36 cellular contexts compared by ENCODE assay signal in the genomic region with DNA sequence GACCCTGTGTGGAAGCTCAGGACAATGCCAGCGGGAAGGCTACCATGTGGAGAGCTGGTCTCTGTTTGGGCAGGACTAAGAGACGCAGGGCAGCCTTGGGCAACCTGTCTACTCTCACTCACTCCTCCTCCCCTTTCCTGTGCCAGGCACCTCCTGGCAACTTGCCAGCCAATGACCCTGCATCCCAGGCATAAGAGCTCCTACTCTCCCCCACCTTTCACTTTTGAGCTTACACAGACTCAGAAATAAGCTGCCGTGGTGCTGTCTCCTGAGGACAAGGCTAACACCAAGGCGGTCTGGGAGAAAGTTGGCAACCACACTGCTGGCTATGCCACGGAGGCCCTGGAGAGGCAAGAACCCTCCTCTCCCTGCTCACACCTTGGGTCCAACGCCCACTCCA. TPM values are rescaled to one million over a fixed set of nuclear protein-coding genes. Genes with fewer than 3 reads are reported as not detected.
DNase-seq lines count a peak whose midpoint lies in the region; ATAC-seq, FAIRE-seq and TF ChIP-seq lines count a peak whose summit lies in the region.
"Had no signal": no experiment of that assay in that cellular context is flagged by ENCODE, and none has a peak within 500 bp of the region (broad histone marks: within the 10 kb centered on the region; RNA-seq: fewer than 3 reads in every experiment).

No MANE protein-coding gene starts in this region.

- TF ChIP-seq EP300 in K562 (IDR thresholded peaks at IDR 0.05; ENCODE audit: low read length): no peak

- DNase-seq in NCI-H2196 (lab: John Stamatoyannopoulos, UW; ENCODE audit: unreplicated experiment) (peak; percentile 48), NCI-H2196 treated with DMSO at 0.1 percent for 48 hours (lab: John Stamatoyannopoulos, UW; ENCODE audit: unreplicated experiment) (no peak), AG08396 (ENCODE audit: low spot score) (peak; percentile 10), Daoy (ENCODE audit: low read depth) (peak; percentile 29), K562 (ENCODE audit: extremely low read depth in 1 of 4, low spot score in 3 of 4) (no peak), tibial artery (no peak)
- DNase-seq: ACHN; activated CD4-positive, alpha-beta T cell treated with anti-CD3 and anti-CD28 coated beads for 4 hours; activated naive CD4-positive, alpha-beta T cell treated with anti-CD3 and anti-CD28 coated beads for 36 hours; activated T-cell treated with anti-CD3 and anti-CD28 coated beads, Interleukin-2, amount 50 U/mL, for 48 hours; C1 segment of cervical spinal cord; Calu3; cortex of kidney; esophagus squamous epithelium; hypothalamus; KBM-7; NCI-H1694; pancreas; spleen; stimulated activated CD4-positive, alpha-beta T cell treated with anti-CD3 and anti-CD28 coated beads, Interleukin-4, amount 100 ng/mL, for 1 hour; stimulated activated naive B cell treated with anti-CD40 and anti-IgM and Interleukin-4, amounts not matched to agents 10 μg/mL and 1 μg/mL and 100 μg/mL, for 72 hours had no signal

- no peak for FAIRE-seq in K562 (lab: Jason Lieb, UNC)
- FAIRE-seq: frontal cortex, islet of Langerhans, pancreas had no signal

- no TSS peak for BruUV-seq in K562 (replicated peaks; lab: Mats Ljungman, UMichigan)

- TF ChIP-seq RAD21 in K562 (CRISPR knock-in tag; conservative IDR thresholded peaks at IDR 0.05 in 1 of 2, IDR thresholded peaks at IDR 0.05 in 1 of 2): no peak

- no peak overlapping the region for H3K4me3 ChIP-seq in K562
- H3K4me3 ChIP-seq in tibial artery: no peak overlapping the region
- H3K4me3 ChIP-seq: cardiac muscle cell, esophagus squamous epithelium, GM23338, pancreas, spleen, suprapubic skin had no signal

- CTCF ChIA-PET in K562 (lab: Yijun Ruan, JAX; ENCODE audit: low intra/inter-chr PET ratio): no interaction called here

- no peaks in the 10 kb centered on the region for H3K9me3 ChIP-seq in K562 (replicated peaks; ENCODE audit: control insufficient read depth, insufficient read depth, low read depth, low read length)
- no peaks in the 10 kb centered on the region for H3K9me3 ChIP-seq in tibial artery
- H3K9me3 ChIP-seq: esophagus squamous epithelium, pancreas, spleen, suprapubic skin had no signal

- peak overlapping the region in 1 of 2 experiments; percentile 23; a peak in 2 of 4 replicates for H3K9ac ChIP-seq in K562 (ENCODE audit: insufficient read depth in 1 of 2, low read depth in 2 of 2, low read length in 2 of 2)

- H3K36me3 ChIP-seq in K562 (ENCODE audit: control insufficient read depth, insufficient read depth, low read length) (no peaks in the 10 kb centered on the region), tibial artery (no peaks in the 10 kb centered on the region)
- H3K36me3 ChIP-seq: cardiac muscle cell, esophagus squamous epithelium, pancreas, spleen, suprapubic skin had no signal

- intact Hi-C loops in K562 (cut with micrococcal nuclease): no loop called here
- intact Hi-C loops in tibial artery (cut with DNase I; ENCODE audit: low total_unique reads): no loop called here

- H3K4me1 ChIP-seq in K562 (replicated peaks in 1 of 2; ENCODE audit: control insufficient read depth in 2 of 2, insufficient read depth in 2 of 2, low read length in 2 of 2) (peaks cover 10 to 63% of the 10 kb centered on the region in 2 experiments; a peak in 4 of 5 replicates), tibial artery (peaks cover 10 to 18% (median 16%) of the 10 kb centered on the region in 4 donors)

- no peak overlapping the region for H3K4me2 ChIP-seq in K562 (ENCODE audit: insufficient read depth, low read length)

- POLR2A ChIA-PET in K562 (lab: Yijun Ruan, JAX): interaction anchor here (0.6 to 0.9 kb wide), 4 partner anchors 17 to 512 kb away, joined by 3 to 4 read pairs (median 3); partner anchors contain the start of gene STUB1

- WGBS in K562 (ENCODE audit: insufficient coverage, low coverage, missing lambda C conversion rate): 69% methylated on average over 5 of the region's 6 CpGs

- in situ Hi-C loops in K562 (cut with MboI): no loop called here

- no peak overlapping the region for H3K27ac ChIP-seq in K562 (ENCODE audit: extremely low read depth, low read depth, low read length)
- no peak overlapping the region for H3K27ac ChIP-seq in tibial artery
- H3K27ac ChIP-seq: cardiac muscle cell, esophagus squamous epithelium, pancreas, spleen, suprapubic skin had no signal

- no peak for TF ChIP-seq POLR2A in K562 (conservative IDR thresholded peaks at IDR 0.05)

- TF ChIP-seq CTCF in K562 (IDR thresholded peaks at IDR 0.05 in 2 of 3, conservative IDR thresholded peaks at IDR 0.05 in 1 of 3; ENCODE audit: insufficient read depth in 2 of 3, low read depth in 1 of 3, low read length in 3 of 3): no peak
- TF ChIP-seq CTCF in tibial artery (IDR thresholded peaks at IDR 0.05): no peak

- H3K9me1 ChIP-seq in K562 (ENCODE audit: control insufficient read depth, insufficient read depth, low read length): no peaks in the 10 kb centered on the region

- H3K27me3 ChIP-seq in K562 (ENCODE audit: control insufficient read depth in 2 of 2, insufficient read depth in 2 of 2, low read length in 2 of 2): no peaks in the 10 kb centered on the region
- H3K27me3 ChIP-seq in tibial artery: peaks cover 14 to 72% of the 10 kb centered on the region in 2 donors

- H4K20me1 ChIP-seq in K562 (replicated peaks; ENCODE audit: control insufficient read depth, insufficient read depth, low read length): no peaks in the 10 kb centered on the region

- no peak overlapping the region for H2AFZ ChIP-seq in K562 (ENCODE audit: low read depth, low read length)
- H2AFZ ChIP-seq: GM23338 had no signal

- H3K79me2 ChIP-seq in K562 (ENCODE audit: control insufficient read depth, insufficient read depth, low read length): peaks cover 3% of the 10 kb centered on the region; the same call in 1 of the 3 replicates

- no peak for ATAC-seq in K562
- ATAC-seq in GM18519 (IDR thresholded peaks at IDR 0.05; ENCODE audit: low FRiP score, unreplicated experiment): no peak
- no peak for ATAC-seq in GM21367 (IDR thresholded peaks at IDR 0.05; ENCODE audit: unreplicated experiment)
- ATAC-seq: GM23338; natural killer cell treated with Interleukin-12 subunit alpha and Interleukin-12 subunit beta and Interleukin-15 and Interleukin-18, amount 100 ng/mL, for 72 hours; pancreas; stimulated activated naive B cell treated with anti-CD40 and anti-IgM and Interleukin-4, amounts not matched to agents 10 μg/mL and 1 μg/mL and 100 μg/mL, for 72 hours had no signal

RNA-seq across cellular contexts. Expression of gene HBM, which starts 2.6 kb away (rescaled TPM):
- not detected in 2 replicates for total RNA-seq in Daoy (2014; rRNA removed; shearing (Covaris generic))
- total RNA-seq in K562 (2011; cell fraction: chromatin; rRNA removed; ENCODE audit: low replicate concordance): not detected in 2 replicates
- not detected in 2 replicates for total RNA-seq in K562 (2011; cell fraction: nucleolus; rRNA removed)
- total RNA-seq in K562 (2011; cell fraction: nucleoplasm; rRNA removed): not detected in 2 replicates
- not detected in 2 replicates for total RNA-seq in K562 (2014; rRNA removed)
- not detected in 2 replicates for total RNA-seq in K562 (2014; rRNA removed; fragmentation: Illumina TruSeq; extraction: Trizol)
- not detected in 2 replicates for total RNA-seq in K562 (2015; rRNA removed; fragmentation: Illumina TruSeq; extraction: Trizol)
- not detected in 2 replicates for total RNA-seq in K562 (2021)
- not detected in 2 replicates for polyA plus RNA-seq in K562 (2011; rRNA removed)
- 1.2 TPM in 1 of 2 replicates, not detected in the other for polyA plus RNA-seq in K562 (2011; cell fraction: cytosol; rRNA removed)
- not detected in 2 replicates for polyA plus RNA-seq in K562 (2011; cell fraction: nucleus; rRNA removed)
- not detected in 2 replicates for polyA plus RNA-seq in K562 (2012)
- polyA plus RNA-seq in K562 (2014; fragmentation: Illumina TruSeq; extraction: Trizol): not detected in 2 replicates
- not detected for polyA plus RNA-seq in K562 (2014; fragmentation: Nextera tagmentation; extraction: Ambion mirVana)
- not detected in 2 replicates for polyA plus RNA-seq in K562 (2014; rRNA removed)
- not detected in 2 replicates for polyA minus RNA-seq in K562 (2011; rRNA and poly(A)+ RNA removed)
- polyA minus RNA-seq in K562 (2011; cell fraction: cytosol; rRNA and poly(A)+ RNA removed): not detected in 2 replicates
- polyA minus RNA-seq in K562 (2011; cell fraction: nucleus; rRNA and poly(A)+ RNA removed): not detected in 2 replicates
- total RNA-seq: activated naive CD4-positive, alpha-beta T cell treated with anti-CD3 and anti-CD28 coated beads for 36 hours; Calu3; cardiac muscle cell; esophagus squamous epithelium; G401; GM23338; lower leg skin; mononuclear cell; natural killer cell treated with Interleukin-12 subunit alpha and Interleukin-12 subunit beta and Interleukin-15 and Interleukin-18, amount 100 ng/mL, for 72 hours; NCI-H460; pancreas; RPMI7951; SK-MEL-5; suprapubic skin had no signal
- polyA plus RNA-seq: cardiac muscle cell, GM23338, pancreas, urinary bladder had no signal

RNA-seq across cellular contexts. Expression of gene HBA2, which starts 4.3 kb away (rescaled TPM):
- 3.5 TPM in 1 of 2 replicates, not detected in the other for total RNA-seq in Daoy (2014; rRNA removed; shearing (Covaris generic))
- total RNA-seq in K562 (2011; cell fraction: chromatin; rRNA removed; ENCODE audit: low replicate concordance): 30.8 and 82.0 TPM in 2 replicates
- 188 and 285 TPM in 2 replicates for total RNA-seq in K562 (2011; cell fraction: nucleolus; rRNA removed)
- 162 and 198 TPM in 2 replicates for total RNA-seq in K562 (2011; cell fraction: nucleoplasm; rRNA removed)
- total RNA-seq in K562 (2014; rRNA removed) (286 and 525 TPM in 2 replicates), K562 (2014; rRNA removed; fragmentation: Illumina TruSeq; extraction: Trizol) (21.9 and 40.4 TPM in 2 replicates), K562 (2015; rRNA removed; fragmentation: Illumina TruSeq; extraction: Trizol) (60.6 and 61.0 TPM in 2 replicates), K562 (2021) (443 and 467 TPM in 2 replicates)
- polyA plus RNA-seq in K562 (2011; rRNA removed) (144 and 346 TPM in 2 replicates), K562 (2014; fragmentation: Illumina TruSeq; extraction: Trizol) (106 and 709 TPM in 2 replicates), K562 (2014; fragmentation: Nextera tagmentation; extraction: Ambion mirVana) (100 to 1,000 TPM; 331 to 366 TPM), K562 (2014; rRNA removed) (670 and 853 TPM in 2 replicates)
- polyA plus RNA-seq in K562 (2011; cell fraction: cytosol; rRNA removed): 625 and 2,736 TPM in 2 replicates
- polyA plus RNA-seq in K562 (2011; cell fraction: nucleus; rRNA removed): 266 and 710 TPM in 2 replicates
- 154 and 603 TPM in 2 replicates for polyA plus RNA-seq in K562 (2012)
- polyA minus RNA-seq in K562 (2011; rRNA and poly(A)+ RNA removed): 110 and 197 TPM in 2 replicates
- polyA minus RNA-seq in K562 (2011; cell fraction: cytosol; rRNA and poly(A)+ RNA removed): 1,122 and 1,215 TPM in 2 replicates
- 117 and 158 TPM in 2 replicates for polyA minus RNA-seq in K562 (2011; cell fraction: nucleus; rRNA and poly(A)+ RNA removed)
- total RNA-seq: Calu3; G401; natural killer cell treated with Interleukin-12 subunit alpha and Interleukin-12 subunit beta and Interleukin-15 and Interleukin-18, amount 100 ng/mL, for 72 hours; NCI-H460; RPMI7951; SK-MEL-5 had no signal
- polyA plus RNA-seq: cardiac muscle cell had no signal

RNA-seq across cellular contexts. Expression of gene HBA1, which starts 8.1 kb away (rescaled TPM):
- not detected in 2 replicates for total RNA-seq in Daoy (2014; rRNA removed; shearing (Covaris generic))
- total RNA-seq in K562 (2011; cell fraction: chromatin; rRNA removed; ENCODE audit: low replicate concordance): 48.1 and 106 TPM in 2 replicates
- total RNA-seq in K562 (2011; cell fraction: nucleolus; rRNA removed): 358 and 373 TPM in 2 replicates
- 287 and 376 TPM in 2 replicates for total RNA-seq in K562 (2011; cell fraction: nucleoplasm; rRNA removed)
- 833 and 1,312 TPM in 2 replicates for total RNA-seq in K562 (2014; rRNA removed)
- total RNA-seq in K562 (2014; rRNA removed; fragmentation: Illumina TruSeq; extraction: Trizol): 75.7 and 128 TPM in 2 replicates
- total RNA-seq in K562 (2015; rRNA removed; fragmentation: Illumina TruSeq; extraction: Trizol): 235 and 260 TPM in 2 replicates
- 2,388 and 2,454 TPM in 2 replicates for total RNA-seq in K562 (2021)
- polyA plus RNA-seq in K562 (2011; rRNA removed): 225 and 945 TPM in 2 replicates
- 1,412 and 5,030 TPM in 2 replicates for polyA plus RNA-seq in K562 (2011; cell fraction: cytosol; rRNA removed)
- 376 and 755 TPM in 2 replicates for polyA plus RNA-seq in K562 (2011; cell fraction: nucleus; rRNA removed)
- polyA plus RNA-seq in K562 (2012): 890 and 2,659 TPM in 2 replicates
- polyA plus RNA-seq in K562 (2014; fragmentation: Illumina TruSeq; extraction: Trizol): 380 and 1,790 TPM in 2 replicates
- polyA plus RNA-seq in K562 (2014; fragmentation: Nextera tagmentation; extraction: Ambion mirVana): 100 to 1,000 TPM; 280 to 426 TPM
- 1,187 and 1,422 TPM in 2 replicates for polyA plus RNA-seq in K562 (2014; rRNA removed)
- polyA minus RNA-seq in K562 (2011; rRNA and poly(A)+ RNA removed): 234 and 324 TPM in 2 replicates
- polyA minus RNA-seq in K562 (2011; cell fraction: cytosol; rRNA and poly(A)+ RNA removed): 1,514 and 1,646 TPM in 2 replicates
- 170 and 258 TPM in 2 replicates for polyA minus RNA-seq in K562 (2011; cell fraction: nucleus; rRNA and poly(A)+ RNA removed)
- total RNA-seq: activated naive CD4-positive, alpha-beta T cell treated with anti-CD3 and anti-CD28 coated beads for 36 hours; Calu3; cardiac muscle cell; G401; GM23338; RPMI7951; SK-MEL-5 had no signal

RNA-seq across cellular contexts. Expression of gene HBQ1, which starts 11.8 kb away (rescaled TPM):
- not detected in 2 replicates for total RNA-seq in Daoy (2014; rRNA removed; shearing (Covaris generic))
- total RNA-seq in K562 (2011; cell fraction: chromatin; rRNA removed; ENCODE audit: low replicate concordance): 2.5 and 15.0 TPM in 2 replicates
- 26.7 and 30.4 TPM in 2 replicates for total RNA-seq in K562 (2011; cell fraction: nucleolus; rRNA removed)
- 12.8 and 14.4 TPM in 2 replicates for total RNA-seq in K562 (2011; cell fraction: nucleoplasm; rRNA removed)
- total RNA-seq in K562 (2014; rRNA removed) (190 and 204 TPM in 2 replicates), K562 (2014; rRNA removed; fragmentation: Illumina TruSeq; extraction: Trizol) (1.7 and 2.3 TPM in 2 replicates), K562 (2015; rRNA removed; fragmentation: Illumina TruSeq; extraction: Trizol) (19.8 and 24.0 TPM in 2 replicates), K562 (2021) (89.7 and 102 TPM in 2 replicates)
- polyA plus RNA-seq in K562 (2011; rRNA removed) (23.1 and 32.6 TPM in 2 replicates), K562 (2014; fragmentation: Illumina TruSeq; extraction: Trizol) (4.8 and 31.2 TPM in 2 replicates), K562 (2014; fragmentation: Nextera tagmentation; extraction: Ambion mirVana) (10 to 100 TPM; 11.1 to 17.9 TPM), K562 (2014; rRNA removed) (151 and 161 TPM in 2 replicates)
- polyA plus RNA-seq in K562 (2011; cell fraction: cytosol; rRNA removed): 116 and 521 TPM in 2 replicates
- 52.1 and 114 TPM in 2 replicates for polyA plus RNA-seq in K562 (2011; cell fraction: nucleus; rRNA removed)
- 65.9 and 71.5 TPM in 2 replicates for polyA plus RNA-seq in K562 (2012)
- polyA minus RNA-seq in K562 (2011; rRNA and poly(A)+ RNA removed): 0.81 and 2.2 TPM in 2 replicates
- polyA minus RNA-seq in K562 (2011; cell fraction: cytosol; rRNA and poly(A)+ RNA removed): 8.6 and 9.8 TPM in 2 replicates
- 6.5 and 7.7 TPM in 2 replicates for polyA minus RNA-seq in K562 (2011; cell fraction: nucleus; rRNA and poly(A)+ RNA removed)
- total RNA-seq: Calu3; esophagus squamous epithelium; mononuclear cell; natural killer cell treated with Interleukin-12 subunit alpha and Interleukin-12 subunit beta and Interleukin-15 and Interleukin-18, amount 100 ng/mL, for 72 hours; RPMI7951; suprapubic skin; urinary bladder had no signal
- polyA plus RNA-seq: pancreas, urinary bladder had no signal

RNA-seq across cellular contexts. Expression of gene HBZ, which starts 16.0 kb away (rescaled TPM):
- not detected in 2 replicates for total RNA-seq in Daoy (2014; rRNA removed; shearing (Covaris generic))
- total RNA-seq in K562 (2011; cell fraction: chromatin; rRNA removed; ENCODE audit: low replicate concordance): 24.8 and 31.8 TPM in 2 replicates
- total RNA-seq in K562 (2011; cell fraction: nucleolus; rRNA removed): 215 and 289 TPM in 2 replicates
- total RNA-seq in K562 (2011; cell fraction: nucleoplasm; rRNA removed): 142 and 150 TPM in 2 replicates
- total RNA-seq in K562 (2014; rRNA removed) (207 and 227 TPM in 2 replicates), K562 (2014; rRNA removed; fragmentation: Illumina TruSeq; extraction: Trizol) (35.6 and 63.2 TPM in 2 replicates), K562 (2015; rRNA removed; fragmentation: Illumina TruSeq; extraction: Trizol) (53.5 and 58.0 TPM in 2 replicates), K562 (2021) (480 and 495 TPM in 2 replicates)
- polyA plus RNA-seq in K562 (2011; rRNA removed) (610 and 640 TPM in 2 replicates), K562 (2014; fragmentation: Illumina TruSeq; extraction: Trizol) (101 and 278 TPM in 2 replicates), K562 (2014; fragmentation: Nextera tagmentation; extraction: Ambion mirVana) (100 to 1,000 TPM in 1 of 2 experiments, 10 to 100 TPM in 1; 80.7 to 113 TPM), K562 (2014; rRNA removed) (365 and 410 TPM in 2 replicates)
- 883 and 4,551 TPM in 2 replicates for polyA plus RNA-seq in K562 (2011; cell fraction: cytosol; rRNA removed)
- polyA plus RNA-seq in K562 (2011; cell fraction: nucleus; rRNA removed): 162 and 437 TPM in 2 replicates
- 135 and 513 TPM in 2 replicates for polyA plus RNA-seq in K562 (2012)
- 45.2 and 140 TPM in 2 replicates for polyA minus RNA-seq in K562 (2011; rRNA and poly(A)+ RNA removed)
- 516 and 634 TPM in 2 replicates for polyA minus RNA-seq in K562 (2011; cell fraction: cytosol; rRNA and poly(A)+ RNA removed)
- polyA minus RNA-seq in K562 (2011; cell fraction: nucleus; rRNA and poly(A)+ RNA removed): 180 and 270 TPM in 2 replicates
- total RNA-seq: activated naive CD4-positive, alpha-beta T cell treated with anti-CD3 and anti-CD28 coated beads for 36 hours; Calu3; cardiac muscle cell; esophagus squamous epithelium; frontal cortex; G401; GM23338; lower leg skin; mononuclear cell; natural killer cell treated with Interleukin-12 subunit alpha and Interleukin-12 subunit beta and Interleukin-15 and Interleukin-18, amount 100 ng/mL, for 72 hours; NCI-H460; RPMI7951; SK-MEL-5; suprapubic skin had no signal
- polyA plus RNA-seq: cardiac muscle cell, pancreas had no signal

Comparison
In these comparisons a context has a peak if more than half of its experiments do, and no peak if none do; other contexts are left out.
1. DNase-seq: peak in NCI-H2196 (single experiment), AG08396 (single experiment) and Daoy (single experiment); none in NCI-H2196 treated with DMSO at 0.1 percent for 48 hours (single experiment), K562 (0 of 4) and tibial artery (0 of 2).
2. RNA of gene HBA1, which starts 8.1 kb away (total RNA-seq): 48.1 to 2,454 TPM in K562; not detected in Daoy; every median in the first group is over 10 times any median in the second.